In genomic region chr7:45919947-45920542, GRCh38 we compare ENCODE assay signal across 9 cellular contexts. TPM values are rescaled to one million over a fixed set of nuclear protein-coding genes. Genes with fewer than 3 reads are reported as not detected.
DNase-seq lines count a peak whose midpoint lies in the region; ATAC-seq and TF ChIP-seq lines count a peak whose summit lies in the region.
"Had no signal": no experiment of that assay in that cellular context is flagged by ENCODE, and none has a peak within 500 bp of the region (broad histone marks: within the 10 kb centered on the region; RNA-seq: fewer than 3 reads in every experiment).

No MANE protein-coding gene starts in this region.

- TF ChIP-seq CTCF in astrocyte of the spinal cord (IDR thresholded peaks at IDR 0.05; ENCODE audit: low read depth, low read length) (no peak), liver (IDR thresholded peaks at IDR 0.05; ENCODE audit: low read depth, low read length, missing input control) (no peak), testis (IDR thresholded peaks at IDR 0.05) (no peak)

- no peaks in the 10 kb centered on the region for H3K36me3 Mint-ChIP-seq in activated CD4-positive, alpha-beta T cell treated with anti-CD3 and anti-CD28 coated beads, Interleukin-2, amount 10 ng/mL, durations not matched to agents 24 days and 14 days (ENCODE audit: low read depth)

- no peak for TF ChIP-seq RAD21 in liver (IDR thresholded peaks at IDR 0.05)

- no peaks in the 10 kb centered on the region for H3K9me3 Mint-ChIP-seq in activated CD4-positive, alpha-beta T cell treated with anti-CD3 and anti-CD28 coated beads, Interleukin-2, amount 10 ng/mL, durations not matched to agents 24 days and 14 days

- WGBS in liver: 19% methylated on average over 23 of the region's 23 CpGs
- 4 to 5% methylated on average over 23 of the region's 23 CpGs for WGBS in testis, 2 donors

- H3K36me3 ChIP-seq in liver (ENCODE audit: control insufficient read depth in 4 of 4, insufficient read depth in 3 of 4, low read depth in 1 of 4, low read length in 3 of 4) (peaks cover 0 to 4% (median 0%) of the 10 kb centered on the region in 4 donors), testis (ENCODE audit: low read depth, missing control alignments) (no peaks in the 10 kb centered on the region)

- H3K9me3 ChIP-seq in liver (ENCODE audit: control insufficient read depth in 4 of 4, low read length in 3 of 4) (no peaks in the 10 kb centered on the region), testis (no peaks in the 10 kb centered on the region)

- H3K9ac ChIP-seq in liver (ENCODE audit: low read depth in 1 of 2, low read length in 2 of 2): peak overlapping the region in 1 of 2 donors; percentile 65

- H3K27ac Mint-ChIP-seq in activated CD4-positive, alpha-beta T cell treated with anti-CD3 and anti-CD28 coated beads, Interleukin-2, amount 10 ng/mL, durations not matched to agents 24 days and 14 days: no peak overlapping the region

- H3K4me1 Mint-ChIP-seq in activated CD4-positive, alpha-beta T cell treated with anti-CD3 and anti-CD28 coated beads, Interleukin-2, amount 10 ng/mL, durations not matched to agents 24 days and 14 days: peaks cover 20% of the 10 kb centered on the region

- in situ Hi-C loops in astrocyte of the spinal cord (cut with HindIII; ENCODE audit: low sequenced_read_pairs): no loop called here

- H3K27ac ChIP-seq in liver (ENCODE audit: low read depth in 1 of 2, low read length in 2 of 2): peak overlapping the region; percentile 31 to 68
- no peak overlapping the region for H3K27ac ChIP-seq in testis

- H3K4me3 Mint-ChIP-seq in activated CD4-positive, alpha-beta T cell treated with anti-CD3 and anti-CD28 coated beads, Interleukin-2, amount 10 ng/mL, durations not matched to agents 24 days and 14 days: peak overlapping the region; percentile 67

- H3K4me3 ChIP-seq in astrocyte of the spinal cord (ENCODE audit: low read depth, low read length) (peak overlapping the region; percentile 50), liver (ENCODE audit: low read depth in 1 of 3, low read length in 3 of 3) (peak overlapping the region; percentile 42 to 61 (median 52)), testis (peak overlapping the region; percentile 52 to 59)

- peak; percentile 52 for DNase-seq in activated CD4-positive, alpha-beta T cell treated with anti-CD3 and anti-CD28 coated beads, Interleukin-2, amount 10 ng/mL, durations not matched to agents 24 days and 14 days
- DNase-seq in activated CD4-positive, alpha-beta T cell treated with anti-CD3 and anti-CD28 coated beads, Interleukin-2, amount 50 U/mL, for 1 hour: no peak
- DNase-seq in astrocyte of the spinal cord (ENCODE audit: low read depth, low spot score) (peak; percentile 14), testis (peak; percentile 14), NCI-H2227 treated with DMSO at 0.1 percent for 48 hours (lab: John Stamatoyannopoulos, UW) (no peak)
- DNase-seq in stimulated activated naive CD4-positive, alpha-beta T cell treated with Interleukin-2 at 50 U/mL for 16 hours (lab: John Stamatoyannopoulos, UW): no peak
- DNase-seq: NCI-H526 treated with DMSO at 0.1 percent for 48 hours had no signal

- peaks cover 4 to 38% (median 28%) of the 10 kb centered on the region in 4 donors for H3K4me1 ChIP-seq in liver (ENCODE audit: control insufficient read depth in 4 of 4, insufficient read depth in 4 of 4, low read length in 3 of 4)
- H3K4me1 ChIP-seq in testis: peaks cover 5% of the 10 kb centered on the region

- H3K27me3 ChIP-seq in liver (ENCODE audit: control insufficient read depth in 4 of 4, insufficient read depth in 4 of 4, low read length in 3 of 4) (peaks cover 0 to 11% (median 1%) of the 10 kb centered on the region in 4 donors), testis (no peaks in the 10 kb centered on the region)

- no peak for TF ChIP-seq POLR2A in testis (IDR thresholded peaks at IDR 0.05)

- intact Hi-C loops in activated CD4-positive, alpha-beta T cell treated with anti-CD3 and anti-CD28 coated beads, Interleukin-2, amount 10 ng/mL, durations not matched to agents 24 days and 14 days (cut with micrococcal nuclease): loop anchor here (10.0 kb wide), 1 partner anchor 1335 kb away; no protein-coding TSS in a partner anchor
- intact Hi-C loops in testis (cut with DNase I; ENCODE audit: low total_unique reads): loop anchor here (5.0 to 10.0 kb wide), 3 partner anchors 435 to 1255 kb away; no protein-coding TSS in a partner anchor

- peaks cover 51% of the 10 kb centered on the region for H3K27me3 Mint-ChIP-seq in activated CD4-positive, alpha-beta T cell treated with anti-CD3 and anti-CD28 coated beads, Interleukin-2, amount 10 ng/mL, durations not matched to agents 24 days and 14 days

- no peak for ATAC-seq in GM18498 (IDR thresholded peaks at IDR 0.05; ENCODE audit: unreplicated experiment)

TF ChIP-seq in liver, 16 proteins besides CTCF, POLR2A, EP300 and RAD21:
- TF ChIP-seq RXRA (IDR thresholded peaks at IDR 0.05) (no peak), ATF3 (IDR thresholded peaks at IDR 0.05) (no peak), SP1 (IDR thresholded peaks at IDR 0.05) (no peak), FOXA2 (IDR thresholded peaks at IDR 0.05) (no peak), HNF4G (IDR thresholded peaks at IDR 0.05) (no peak), EGR1 (IDR thresholded peaks at IDR 0.05; ENCODE audit: low read depth in 2 of 2) (no peak), TAF1 (conservative IDR thresholded peaks at IDR 0.05) (no peak), JUND (IDR thresholded peaks at IDR 0.05) (no peak), FOXA1 (IDR thresholded peaks at IDR 0.05) (no peak), GABPA (IDR thresholded peaks at IDR 0.05 in 1 of 2, conservative IDR thresholded peaks at IDR 0.05 in 1 of 2) (no peak), HNF4A (conservative IDR thresholded peaks at IDR 0.05) (no peak)
- TF ChIP-seq, protein P1, sequence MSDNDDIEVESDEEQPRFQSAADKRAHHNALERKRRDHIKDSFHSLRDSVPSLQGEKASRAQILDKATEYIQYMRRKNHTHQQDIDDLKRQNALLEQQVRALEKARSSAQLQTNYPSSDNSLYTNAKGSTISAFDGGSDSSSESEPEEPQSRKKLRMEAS (IDR thresholded peaks at IDR 0.05): no peak

RNA-seq across cellular contexts. Expression of gene IGFBP3, which starts 1.0 kb away (rescaled TPM):
- total RNA-seq in activated CD4-positive, alpha-beta T cell treated with anti-CD3 and anti-CD28 coated beads, Interleukin-2, amount 10 ng/mL, durations not matched to agents 24 days and 14 days: 0.72 and 1.5 TPM in 2 replicates
- 100 to 1,000 TPM in 1 of 2 donors, 10 to 100 TPM in 1; 87.0 to 214 TPM for total RNA-seq in liver
- 100 to 1,000 TPM; 151 to 244 TPM for polyA plus RNA-seq in liver
- 10 to 100 TPM; 20.4 to 79.8 TPM for total RNA-seq in testis
- 33.1 TPM for polyA plus RNA-seq in testis (ENCODE audit: insufficient read depth, low read depth, low replicate concordance)

RNA-seq across cellular contexts. Expression of gene IGFBP1, which starts 31.8 kb away (rescaled TPM):
- not detected in 2 replicates for total RNA-seq in activated CD4-positive, alpha-beta T cell treated with anti-CD3 and anti-CD28 coated beads, Interleukin-2, amount 10 ng/mL, durations not matched to agents 24 days and 14 days
- 10 to 100 TPM in 1 of 2 donors, 1 to 10 TPM in 1; 3.5 to 29.3 TPM for total RNA-seq in liver
- polyA plus RNA-seq in liver: 100 to 1,000 TPM in 1 of 2 donors, 10 to 100 TPM in 1; 97.9 to 234 TPM
- under 1 TPM in 1 of 2 donors, not detected in 1; 0.50 TPM for total RNA-seq in testis
- 0.33 TPM for polyA plus RNA-seq in testis (ENCODE audit: insufficient read depth, low read depth, low replicate concordance)

RNA-seq across cellular contexts. Expression of gene CCDC201, which starts 47.2 kb away (rescaled TPM):
- not detected in 2 replicates for total RNA-seq in activated CD4-positive, alpha-beta T cell treated with anti-CD3 and anti-CD28 coated beads, Interleukin-2, amount 10 ng/mL, durations not matched to agents 24 days and 14 days
- not detected for total RNA-seq in liver
- polyA plus RNA-seq in liver: not detected
- under 1 TPM in 1 of 2 donors, not detected in 1; 0.12 TPM for total RNA-seq in testis
- not detected for polyA plus RNA-seq in testis (ENCODE audit: insufficient read depth, low read depth, low replicate concordance)

Comparison
In these comparisons a context has a peak if more than half of its experiments do, and no peak if none do; other contexts are left out.
1. DNase-seq: peak in activated CD4-positive, alpha-beta T cell treated with anti-CD3 and anti-CD28 coated beads, Interleukin-2, amount 10 ng/mL, durations not matched to agents 24 days and 14 days (single experiment), astrocyte of the spinal cord (single experiment) and testis (single experiment); none in activated CD4-positive, alpha-beta T cell treated with anti-CD3 and anti-CD28 coated beads, Interleukin-2, amount 50 U/mL, for 1 hour (single experiment), stimulated activated naive CD4-positive, alpha-beta T cell treated with Interleukin-2 at 50 U/mL for 16 hours (single experiment) and NCI-H2227 treated with DMSO at 0.1 percent for 48 hours (single experiment).
2. H3K27ac ChIP-seq: peak in liver (2 of 2); none in testis (0 of 2).
3. Peak in every context shown above with its lines, with median percentiles within 50 percentile points of each other: H3K4me3 ChIP-seq.